ENCODE assay signal across 17 cellular contexts in genomic region chr6:11193434-11193833, GRCh38. TPM values are rescaled to one million over a fixed set of nuclear protein-coding genes. Genes with fewer than 3 reads are reported as not detected.
DNase-seq lines count a peak whose midpoint lies in the region; ATAC-seq, FAIRE-seq and TF ChIP-seq lines count a peak whose summit lies in the region.
"Had no signal": no experiment of that assay in that cellular context is flagged by ENCODE, and none has a peak within 500 bp of the region (broad histone marks: within the 10 kb centered on the region; RNA-seq: fewer than 3 reads in every experiment).

No MANE protein-coding gene starts in this region.

- H3K79me2 ChIP-seq in ACC112 (ENCODE audit: control insufficient read depth, insufficient read depth, low read length, unreplicated experiment), result no peaks in the 10 kb centered on the region

- no peak for TF ChIP-seq CTCF in CD8-positive, alpha-beta T cell (IDR thresholded peaks at IDR 0.05)
- no peak for TF ChIP-seq CTCF in natural killer cell (IDR thresholded peaks at IDR 0.05)

- no peaks in the 10 kb centered on the region for H3K27me3 Mint-ChIP-seq in CD8-positive, alpha-beta T cell (ENCODE audit: low read depth)
- no peaks in the 10 kb centered on the region for H3K27me3 Mint-ChIP-seq in central memory CD8-positive, alpha-beta T cell
- H3K27me3 Mint-ChIP-seq in natural killer cell (ENCODE audit: low read depth in 2 of 2), result no peaks in the 10 kb centered on the region

- POLR2A ChIA-PET in CD8-positive, alpha-beta T cell (lab: Charles Lee), result interaction anchor here (0.6 to 1.1 kb wide), 3 partner anchors 9 to 31 kb away, joined by 3 to 4 read pairs (median 3); no protein-coding TSS in a partner anchor

- peaks cover 68% of the 10 kb centered on the region for H3K36me3 Mint-ChIP-seq in CD8-positive, alpha-beta T cell
- peaks cover 44% of the 10 kb centered on the region for H3K36me3 Mint-ChIP-seq in central memory CD8-positive, alpha-beta T cell (ENCODE audit: insufficient read depth)
- H3K36me3 Mint-ChIP-seq in natural killer cell, result peaks cover 14% of the 10 kb centered on the region

- peaks cover 8% of the 10 kb centered on the region; the same call in 1 of the 2 replicates for H3K36me3 ChIP-seq in ACC112 (ENCODE audit: insufficient read depth, low read length)
- peaks cover 25% of the 10 kb centered on the region for H3K36me3 ChIP-seq in CD8-positive, alpha-beta T cell (ENCODE audit: insufficient read depth, low read length)
- H3K36me3 ChIP-seq: SJCRH30 had no signal

- no peaks in the 10 kb centered on the region for H3K9me3 ChIP-seq in CD8-positive, alpha-beta T cell (ENCODE audit: low read length)
- H3K9me3 ChIP-seq: SJCRH30 had no signal

- no peak overlapping the region for H3K4me3 Mint-ChIP-seq in CD8-positive, alpha-beta T cell
- H3K4me3 Mint-ChIP-seq in central memory CD8-positive, alpha-beta T cell, result no peak overlapping the region
- no peak overlapping the region for H3K4me3 Mint-ChIP-seq in natural killer cell

- intact Hi-C loops in CD8-positive, alpha-beta T cell (cut with DNase I, micrococcal nuclease), result no loop called here
- intact Hi-C loops in natural killer cell (cut with micrococcal nuclease) (no loop called here), sciatic nerve (cut with DNase I) (no loop called here)

- no peak for TF ChIP-seq POLR2A in GM12891 (IDR thresholded peaks at IDR 0.05; ENCODE audit: low read depth, low read length)

- H3K9me3 Mint-ChIP-seq in CD8-positive, alpha-beta T cell, result no peaks in the 10 kb centered on the region
- H3K9me3 Mint-ChIP-seq in central memory CD8-positive, alpha-beta T cell, result no peaks in the 10 kb centered on the region
- no peaks in the 10 kb centered on the region for H3K9me3 Mint-ChIP-seq in natural killer cell

- ATAC-seq in CD8-positive, alpha-beta T cell, result no peak
- ATAC-seq in central memory CD8-positive, alpha-beta T cell (replicated peaks; ENCODE audit: extremely low read depth, poor library complexity, severe bottlenecking), result no peak
- ATAC-seq in natural killer cell (no peak), sciatic nerve (no peak)
- ATAC-seq: HCT116 had no signal

- H3K27ac Mint-ChIP-seq in CD8-positive, alpha-beta T cell, result peak overlapping the region; percentile 62
- H3K27ac Mint-ChIP-seq in central memory CD8-positive, alpha-beta T cell (ENCODE audit: low read depth), result peak overlapping the region; percentile 72
- peak overlapping the region; percentile 98 to 99 for H3K27ac Mint-ChIP-seq in natural killer cell

- peak overlapping the region; percentile 90 for H3K27ac ChIP-seq in ACC112 (ENCODE audit: low read depth, low read length)
- H3K27ac ChIP-seq in CD8-positive, alpha-beta T cell (ENCODE audit: low read depth, low read length), result no peak overlapping the region
- H3K27ac ChIP-seq: SJCRH30 had no signal

- no peaks in the 10 kb centered on the region for H3K27me3 ChIP-seq in ACC112 (ENCODE audit: insufficient read depth, low read length)
- H3K27me3 ChIP-seq in CD8-positive, alpha-beta T cell (ENCODE audit: insufficient read depth, low read length), result no peaks in the 10 kb centered on the region
- H3K27me3 ChIP-seq: SJCRH30 had no signal

- no peak for DNase-seq in CD8-positive, alpha-beta T cell
- DNase-seq in central memory CD8-positive, alpha-beta T cell (ENCODE audit: low spot score in 2 of 2), result no peak
- DNase-seq in natural killer cell, result no peak
- DNase-seq in NCI-H510A treated with DMSO at 0.1 percent for 48 hours (lab: John Stamatoyannopoulos, UW), result no peak
- no peak for DNase-seq in sciatic nerve (ENCODE audit: low spot score)
- DNase-seq in islet precursor cell, result no peak
- DNase-seq in GM12891 (ENCODE audit: insufficient read length, low spot score), result no peak
- DNase-seq: NCI-H1436; NCI-H2029 treated with DMSO at 0.1 percent for 48 hours; NCI-H345; NCI-H69; NK-92 treated with Interleukin-12 subunit alpha and Interleukin-12 subunit beta, amount 100 ng/mL, for 24 hours; OCI-M1; RPMI8226; SJCRH30 had no signal

- H3K4me1 ChIP-seq in ACC112 (ENCODE audit: control insufficient read depth, insufficient read depth, low read length, unreplicated experiment), result peaks cover 46% of the 10 kb centered on the region
- H3K4me1 ChIP-seq in CD8-positive, alpha-beta T cell (ENCODE audit: insufficient read depth, low read length), result no peaks in the 10 kb centered on the region

- CTCF ChIA-PET in CD8-positive, alpha-beta T cell (lab: Charles Lee), result interaction anchor here (0.7 kb wide), 1 partner anchor 146 kb away, joined by 3 read pairs; no protein-coding TSS in a partner anchor

- no peak overlapping the region for H3K4me3 ChIP-seq in ACC112 (ENCODE audit: low read depth, low read length)
- no peak overlapping the region for H3K4me3 ChIP-seq in CD8-positive, alpha-beta T cell (ENCODE audit: low read depth, low read length)
- H3K4me3 ChIP-seq: SJCRH30 had no signal

- peaks cover 15% of the 10 kb centered on the region for H3K4me1 Mint-ChIP-seq in CD8-positive, alpha-beta T cell (ENCODE audit: low read depth)
- peaks cover 11% of the 10 kb centered on the region for H3K4me1 Mint-ChIP-seq in central memory CD8-positive, alpha-beta T cell
- H3K4me1 Mint-ChIP-seq in natural killer cell, result peaks cover 48 to 50% of the 10 kb centered on the region in 2 donors

- no peak for FAIRE-seq in GM12891 (lab: Jason Lieb, UNC)

- H2AFZ ChIP-seq in ACC112 (ENCODE audit: low read length, unreplicated experiment), result no peak overlapping the region

TF ChIP-seq in GM12891, 5 proteins besides CTCF, POLR2A, EP300 and RAD21:
- TF ChIP-seq TAF1 (IDR thresholded peaks at IDR 0.05; ENCODE audit: low read depth, low read length) (no peak), POU2F2 (IDR thresholded peaks at IDR 0.05; ENCODE audit: low read depth, low read length) (no peak), POLR2AphosphoS5 (IDR thresholded peaks at IDR 0.05; ENCODE audit: low read depth, low read length) (no peak), PAX5 (IDR thresholded peaks at IDR 0.05; ENCODE audit: insufficient read depth, low read length, severe bottlenecking) (no peak), SPI1 (IDR thresholded peaks at IDR 0.05; ENCODE audit: low read depth, low read length) (no peak)

RNA-seq across cellular contexts. Expression of gene NEDD9, which starts 39.0 kb away (rescaled TPM):
- 10 to 100 TPM; 41.2 to 44.2 TPM for total RNA-seq in CD8-positive, alpha-beta T cell
- total RNA-seq in natural killer cell (100 to 1,000 TPM; 106 to 110 (median 107) TPM), sciatic nerve (55.4 TPM)
- polyA plus RNA-seq in GM12891 (2012; ENCODE audit: low read depth, missing spikeins), result 31.6 TPM
